ENCODE assay signal across 10 cellular contexts in the genomic region with DNA sequence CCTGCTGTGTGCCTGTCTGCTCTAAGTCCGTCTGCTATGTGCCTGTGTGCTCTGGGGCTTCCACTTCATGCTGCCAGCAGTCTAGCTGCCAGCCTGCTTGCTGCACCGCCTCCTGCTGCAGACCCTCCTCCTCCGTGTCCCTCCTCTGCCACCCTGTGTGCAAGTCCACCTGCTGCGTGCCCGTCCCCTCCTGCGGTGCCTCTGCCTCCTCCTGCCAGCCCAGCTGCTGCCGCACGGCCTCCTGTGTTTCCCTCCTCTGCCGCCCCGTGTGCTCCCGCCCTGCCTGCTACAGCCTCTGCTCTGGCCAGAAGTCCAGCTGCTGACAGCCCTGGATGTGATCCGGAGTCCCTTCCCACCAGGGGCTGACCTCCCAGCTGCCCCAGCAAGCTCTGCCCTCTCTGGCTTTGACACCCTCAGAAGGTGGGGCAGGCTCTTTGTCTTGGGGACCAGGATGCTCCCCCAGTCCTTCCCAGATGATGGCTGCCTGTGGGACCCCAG. TPM values are rescaled to one million over a fixed set of nuclear protein-coding genes. Genes with fewer than 3 reads are reported as not detected.
"Had no signal": no experiment of that assay in that cellular context is flagged by ENCODE, and none has a peak within 500 bp of the region (broad histone marks: within the 10 kb centered on the region; RNA-seq: fewer than 3 reads in every experiment).

No MANE protein-coding gene starts in this region.

RNA-seq across cellular contexts. Expression of a gene that starts 0.7 kb away (rescaled TPM):
- total RNA-seq: activated B cell treated with CpG ODN at 0.5 μM for 24 hours; activated CD4-positive, alpha-beta memory T cell treated with anti-CD3 and anti-CD28 coated beads, Interleukin-2, amount 10 ng/mL, durations not matched to agents 7 days and 5 days; activated CD8-positive, alpha-beta memory T cell treated with anti-CD3 and anti-CD28 coated beads for 36 hours; activated naive CD4-positive, alpha-beta T cell treated with anti-CD3 and anti-CD28 coated beads for 36 hours; activated T-helper 17 cell treated with anti-CD3 and anti-CD28 coated beads, Interleukin-2, amount 50 U/mL, for 72 hours; cardiac septum; LHCN-M2; M059J; PC-3 had no signal
- polyA plus RNA-seq: adipose tissue had no signal

RNA-seq across cellular contexts. Expression of a gene that starts 8.3 kb away (rescaled TPM):
- total RNA-seq: activated B cell treated with CpG ODN at 0.5 μM for 24 hours; activated CD4-positive, alpha-beta memory T cell treated with anti-CD3 and anti-CD28 coated beads, Interleukin-2, amount 10 ng/mL, durations not matched to agents 7 days and 5 days; activated CD8-positive, alpha-beta memory T cell treated with anti-CD3 and anti-CD28 coated beads for 36 hours; activated naive CD4-positive, alpha-beta T cell treated with anti-CD3 and anti-CD28 coated beads for 36 hours; activated T-helper 17 cell treated with anti-CD3 and anti-CD28 coated beads, Interleukin-2, amount 50 U/mL, for 72 hours; cardiac septum; LHCN-M2; M059J; PC-3 had no signal
- polyA plus RNA-seq: adipose tissue had no signal

RNA-seq across cellular contexts. Expression of a gene that starts 11.0 kb away (rescaled TPM):
- total RNA-seq: activated B cell treated with CpG ODN at 0.5 μM for 24 hours; activated CD4-positive, alpha-beta memory T cell treated with anti-CD3 and anti-CD28 coated beads, Interleukin-2, amount 10 ng/mL, durations not matched to agents 7 days and 5 days; activated CD8-positive, alpha-beta memory T cell treated with anti-CD3 and anti-CD28 coated beads for 36 hours; activated naive CD4-positive, alpha-beta T cell treated with anti-CD3 and anti-CD28 coated beads for 36 hours; activated T-helper 17 cell treated with anti-CD3 and anti-CD28 coated beads, Interleukin-2, amount 50 U/mL, for 72 hours; cardiac septum; LHCN-M2; M059J; PC-3 had no signal
- polyA plus RNA-seq: adipose tissue had no signal

RNA-seq across cellular contexts. Expression of a gene that starts 16.6 kb away (rescaled TPM):
- total RNA-seq: activated B cell treated with CpG ODN at 0.5 μM for 24 hours; activated CD4-positive, alpha-beta memory T cell treated with anti-CD3 and anti-CD28 coated beads, Interleukin-2, amount 10 ng/mL, durations not matched to agents 7 days and 5 days; activated CD8-positive, alpha-beta memory T cell treated with anti-CD3 and anti-CD28 coated beads for 36 hours; activated naive CD4-positive, alpha-beta T cell treated with anti-CD3 and anti-CD28 coated beads for 36 hours; activated T-helper 17 cell treated with anti-CD3 and anti-CD28 coated beads, Interleukin-2, amount 50 U/mL, for 72 hours; cardiac septum; LHCN-M2; M059J; PC-3 had no signal
- polyA plus RNA-seq: adipose tissue had no signal

RNA-seq across cellular contexts. Expression of a gene that starts 19.8 kb away (rescaled TPM):
- total RNA-seq: activated B cell treated with CpG ODN at 0.5 μM for 24 hours; activated CD4-positive, alpha-beta memory T cell treated with anti-CD3 and anti-CD28 coated beads, Interleukin-2, amount 10 ng/mL, durations not matched to agents 7 days and 5 days; activated CD8-positive, alpha-beta memory T cell treated with anti-CD3 and anti-CD28 coated beads for 36 hours; activated naive CD4-positive, alpha-beta T cell treated with anti-CD3 and anti-CD28 coated beads for 36 hours; activated T-helper 17 cell treated with anti-CD3 and anti-CD28 coated beads, Interleukin-2, amount 50 U/mL, for 72 hours; cardiac septum; LHCN-M2; M059J; PC-3 had no signal
- polyA plus RNA-seq: adipose tissue had no signal
